19 cellular contexts compared by ENCODE assay signal in the genomic region with DNA sequence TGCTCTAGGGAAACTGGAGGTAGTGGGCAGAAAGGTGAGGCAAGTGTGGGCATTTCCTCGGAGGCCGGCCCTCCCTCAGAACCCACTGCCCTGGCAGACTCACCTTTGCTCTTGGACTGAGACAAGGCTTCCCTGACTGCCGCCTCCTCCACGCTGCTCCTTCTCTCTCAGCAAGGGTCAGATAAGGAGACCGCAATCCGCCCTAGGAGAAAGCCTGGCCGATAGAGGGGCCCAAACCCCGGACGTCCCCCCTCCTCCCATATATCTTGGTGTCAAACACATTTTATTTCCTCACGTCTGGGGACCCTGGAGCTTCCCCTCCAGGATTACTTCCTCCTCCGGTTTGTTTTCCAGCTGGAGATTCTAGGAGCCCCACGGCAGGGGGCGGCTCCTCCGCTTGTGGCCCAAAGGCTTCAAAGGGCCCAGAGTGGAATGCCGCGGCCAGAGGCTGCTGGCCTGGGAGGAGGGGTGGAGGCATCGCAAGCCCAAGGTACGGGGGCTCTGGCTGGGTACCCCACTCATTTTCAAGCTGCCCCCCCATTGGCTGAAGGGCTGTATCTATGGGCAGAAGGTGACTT. TPM values are rescaled to one million over a fixed set of nuclear protein-coding genes. Genes with fewer than 3 reads are reported as not detected.
DNase-seq lines count a peak whose midpoint lies in the region; TF ChIP-seq lines count a peak whose summit lies in the region.
"Had no signal": no experiment of that assay in that cellular context is flagged by ENCODE, and none has a peak within 500 bp of the region (broad histone marks: within the 10 kb centered on the region; RNA-seq: fewer than 3 reads in every experiment).

No MANE protein-coding gene starts in this region.

- H3K27me3 Mint-ChIP-seq in endodermal cell (ENCODE audit: insufficient read depth) (peaks cover 26% of the 10 kb centered on the region), neural progenitor cell (ENCODE audit: insufficient read depth, low read depth) (peaks cover 20% of the 10 kb centered on the region)

- H2AFZ ChIP-seq in neural progenitor cell (replicated peaks), result no peak overlapping the region

- H3K4me1 ChIP-seq in endodermal cell (ENCODE audit: control insufficient read depth, insufficient read depth, low read length), result peaks cover 27% of the 10 kb centered on the region
- H3K4me1 ChIP-seq in neural progenitor cell, result peaks cover 41% of the 10 kb centered on the region
- no peaks in the 10 kb centered on the region for H3K4me1 ChIP-seq in suprapubic skin

- TF ChIP-seq EP300 in suprapubic skin (IDR thresholded peaks at IDR 0.05), result no peak

- no peaks in the 10 kb centered on the region for H3K36me3 Mint-ChIP-seq in endodermal cell (ENCODE audit: low read depth)
- H3K36me3 Mint-ChIP-seq in neural progenitor cell, result no peaks in the 10 kb centered on the region
- H3K36me3 Mint-ChIP-seq: CD14-positive monocyte had no signal

- H3K9me3 ChIP-seq in endodermal cell (ENCODE audit: control insufficient read depth, low read length), result no peaks in the 10 kb centered on the region
- H3K9me3 ChIP-seq in neural progenitor cell (ENCODE audit: low read depth), result no peaks in the 10 kb centered on the region
- H3K9me3 ChIP-seq in suprapubic skin, result peaks cover 5% of the 10 kb centered on the region

- H3K9me3 Mint-ChIP-seq in endodermal cell (no peaks in the 10 kb centered on the region), neural progenitor cell (peaks cover 9% of the 10 kb centered on the region)

- H3K4me3 Mint-ChIP-seq in endodermal cell (peak overlapping the region; percentile 43), neural progenitor cell (no peak overlapping the region)

- TF ChIP-seq CTCF in endodermal cell (conservative IDR thresholded peaks at IDR 0.05) (no peak), neural progenitor cell (IDR thresholded peaks at IDR 0.05) (no peak), suprapubic skin (IDR thresholded peaks at IDR 0.05) (no peak)

- no peaks in the 10 kb centered on the region for H3K36me3 ChIP-seq in H7 (replicated peaks; ENCODE audit: control insufficient read depth, insufficient read depth, low read length)
- no peaks in the 10 kb centered on the region for H3K36me3 ChIP-seq in endodermal cell (ENCODE audit: control insufficient read depth, insufficient read depth, low read length)
- no peaks in the 10 kb centered on the region for H3K36me3 ChIP-seq in neural progenitor cell
- H3K36me3 ChIP-seq in suprapubic skin, result no peaks in the 10 kb centered on the region
- H3K36me3 ChIP-seq: HAP-1 had no signal

- H3K27ac ChIP-seq in endodermal cell (ENCODE audit: low read depth, low read length), result no peak overlapping the region
- H3K27ac ChIP-seq in neural progenitor cell, result no peak overlapping the region
- no peak overlapping the region for H3K27ac ChIP-seq in suprapubic skin

- peaks cover 42% of the 10 kb centered on the region for H3K4me1 Mint-ChIP-seq in endodermal cell
- peaks cover 39% of the 10 kb centered on the region for H3K4me1 Mint-ChIP-seq in neural progenitor cell
- H3K4me1 Mint-ChIP-seq: CD14-positive monocyte had no signal

- 15 to 18% methylated on average over 7 to 18 of the region's 18 CpGs for WGBS in endodermal cell (ENCODE audit: insufficient coverage in 1 of 2, insufficient read length in 1 of 2), 2 experiments
- WGBS in suprapubic skin, result 43% methylated on average over 18 of the region's 18 CpGs

- H3K4me2 ChIP-seq in neural progenitor cell, result peak overlapping the region; percentile 72

- H3K27me3 ChIP-seq in H7 (ENCODE audit: control insufficient read depth, insufficient read depth, low read length), result peaks cover 9% of the 10 kb centered on the region
- H3K27me3 ChIP-seq in endodermal cell (ENCODE audit: control insufficient read depth, insufficient read depth, low read length, poor library complexity, severe bottlenecking), result peaks cover 13% of the 10 kb centered on the region
- H3K27me3 ChIP-seq in neural progenitor cell, result peaks cover 82% of the 10 kb centered on the region
- H3K27me3 ChIP-seq in suprapubic skin, result peaks cover 55% of the 10 kb centered on the region

- TF ChIP-seq POLR2A in suprapubic skin (IDR thresholded peaks at IDR 0.05), result no peak

- peaks cover 20% of the 10 kb centered on the region for H3F3A ChIP-seq in neural progenitor cell (ENCODE audit: low read depth)

- no peak overlapping the region for H3K4me3 ChIP-seq in H7 (ENCODE audit: insufficient read depth, low read depth, low read length)
- H3K4me3 ChIP-seq in endodermal cell (ENCODE audit: low read length), result no peak overlapping the region
- peak overlapping the region; percentile 10 for H3K4me3 ChIP-seq in neural progenitor cell
- H3K4me3 ChIP-seq in suprapubic skin, result no peak overlapping the region
- H3K4me3 ChIP-seq: HAP-1 had no signal

- no peak overlapping the region for H3K27ac Mint-ChIP-seq in endodermal cell
- no peak overlapping the region for H3K27ac Mint-ChIP-seq in neural progenitor cell
- H3K27ac Mint-ChIP-seq: CD14-positive monocyte had no signal

- no peaks in the 10 kb centered on the region for H3K79me2 ChIP-seq in neural progenitor cell (ENCODE audit: low read depth)

- peaks cover 21% of the 10 kb centered on the region for H4K20me1 ChIP-seq in neural progenitor cell (ENCODE audit: low read depth)

- peak; percentile 83 for DNase-seq in H7
- peak; percentile 73 for DNase-seq in OCI-M1 (lab: John Stamatoyannopoulos, UW)
- peak; percentile 89 for DNase-seq in endodermal cell
- DNase-seq in neural progenitor cell (ENCODE audit: low spot score), result peak; percentile 84
- DNase-seq in activated gamma-delta T cell treated with Interleukin-2 at 50 U/mL for 16 hours, result no peak
- no peak for DNase-seq in suprapubic skin (ENCODE audit: low spot score in 2 of 2)
- DNase-seq in stimulated activated CD4-positive, alpha-beta T cell treated with anti-CD3 and anti-CD28 coated beads, Interleukin-4, amount 100 ng/mL, for 24 hours, result no peak
- no peak for DNase-seq in NCI-H82 treated with DMSO at 0.1 percent for 48 hours (lab: John Stamatoyannopoulos, UW; ENCODE audit: unreplicated experiment)
- DNase-seq: Calu3, DMS53, NCI-H1048, NCI-H1436 treated with DMSO at 0.1 percent for 48 hours, NCI-H2029 treated with DMSO at 0.1 percent for 48 hours, NCI-H2171 treated with DMSO at 0.1 percent for 48 hours, NCI-H82 had no signal

- no peak overlapping the region for H3K9ac ChIP-seq in endodermal cell (ENCODE audit: extremely low read depth, low read length, poor library complexity, severe bottlenecking)
- H3K9ac ChIP-seq in neural progenitor cell, result no peak overlapping the region

RNA-seq across cellular contexts. Expression of a gene that starts 31.6 kb away (rescaled TPM):
- total RNA-seq in H7 (2014; rRNA removed; shearing (Covaris generic)), result not detected in 2 replicates
- total RNA-seq in endodermal cell (not detected), neural progenitor cell (ENCODE audit: low replicate concordance) (not detected in 2 replicates), suprapubic skin (not detected)
- polyA plus RNA-seq in endodermal cell (2013, experiment 1 of 2), result 2.0 TPM
- polyA plus RNA-seq in endodermal cell (2013, experiment 2 of 2), result 1.8 TPM
- total RNA-seq: Calu3, MCF 10A, SK-MEL-5 had no signal
- polyA plus RNA-seq: CD14-positive monocyte had no signal

Comparison
In these comparisons a context has a peak if more than half of its experiments do, and no peak if none do; other contexts are left out.
1. DNase-seq: peak in H7 (single experiment), OCI-M1 (single experiment), endodermal cell (single experiment) and neural progenitor cell (single experiment); none in activated gamma-delta T cell treated with Interleukin-2 at 50 U/mL for 16 hours (single experiment), suprapubic skin (0 of 2), stimulated activated CD4-positive, alpha-beta T cell treated with anti-CD3 and anti-CD28 coated beads, Interleukin-4, amount 100 ng/mL, for 24 hours (single experiment) and NCI-H82 treated with DMSO at 0.1 percent for 48 hours (single experiment).